ENCODE assay signal across 1 cellular context in genomic region chr2:230956827-230957755, GRCh38.
TF ChIP-seq lines count a peak whose summit lies in the region.

No MANE protein-coding gene starts in this region.

TF ChIP-seq in HepG2, 621 proteins besides CTCF, POLR2A, EP300 and RAD21:
- TF ChIP-seq, protein P1, sequence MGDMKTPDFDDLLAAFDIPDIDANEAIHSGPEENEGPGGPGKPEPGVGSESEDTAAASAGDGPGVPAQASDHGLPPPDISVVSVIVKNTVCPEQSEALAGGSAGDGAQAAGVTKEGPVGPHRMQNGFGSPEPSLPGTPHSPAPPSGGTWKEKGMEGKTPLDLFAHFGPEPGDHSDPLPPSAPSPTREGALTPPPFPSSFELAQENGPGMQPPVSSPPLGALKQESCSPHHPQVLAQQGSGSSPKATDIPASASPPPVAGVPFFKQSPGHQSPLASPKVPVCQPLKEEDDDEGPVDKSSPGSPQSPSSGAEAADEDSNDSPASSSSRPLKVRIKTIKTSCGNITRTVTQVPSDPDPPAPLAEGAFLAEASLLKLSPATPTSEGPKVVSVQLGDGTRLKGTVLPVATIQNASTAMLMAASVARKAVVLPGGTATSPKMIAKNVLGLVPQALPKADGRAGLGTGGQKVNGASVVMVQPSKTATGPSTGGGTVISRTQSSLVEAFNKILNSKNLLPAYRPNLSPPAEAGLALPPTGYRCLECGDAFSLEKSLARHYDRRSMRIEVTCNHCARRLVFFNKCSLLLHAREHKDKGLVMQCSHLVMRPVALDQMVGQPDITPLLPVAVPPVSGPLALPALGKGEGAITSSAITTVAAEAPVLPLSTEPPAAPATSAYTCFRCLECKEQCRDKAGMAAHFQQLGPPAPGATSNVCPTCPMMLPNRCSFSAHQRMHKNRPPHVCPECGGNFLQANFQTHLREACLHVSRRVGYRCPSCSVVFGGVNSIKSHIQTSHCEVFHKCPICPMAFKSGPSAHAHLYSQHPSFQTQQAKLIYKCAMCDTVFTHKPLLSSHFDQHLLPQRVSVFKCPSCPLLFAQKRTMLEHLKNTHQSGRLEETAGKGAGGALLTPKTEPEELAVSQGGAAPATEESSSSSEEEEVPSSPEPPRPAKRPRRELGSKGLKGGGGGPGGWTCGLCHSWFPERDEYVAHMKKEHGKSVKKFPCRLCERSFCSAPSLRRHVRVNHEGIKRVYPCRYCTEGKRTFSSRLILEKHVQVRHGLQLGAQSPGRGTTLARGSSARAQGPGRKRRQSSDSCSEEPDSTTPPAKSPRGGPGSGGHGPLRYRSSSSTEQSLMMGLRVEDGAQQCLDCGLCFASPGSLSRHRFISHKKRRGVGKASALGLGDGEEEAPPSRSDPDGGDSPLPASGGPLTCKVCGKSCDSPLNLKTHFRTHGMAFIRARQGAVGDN (CRISPR knock-in tag; IDR thresholded peaks at IDR 0.05) = peak; percentile 27; the same call in 1 of the 2 replicates
- TF ChIP-seq ZNF343 (CRISPR knock-in tag; IDR thresholded peaks at IDR 0.05) (no peak), RORA (CRISPR knock-in tag; IDR thresholded peaks at IDR 0.05) (no peak), GTF2F1 (IDR thresholded peaks at IDR 0.05; ENCODE audit: low read length) (no peak), CBX2 (IDR thresholded peaks at IDR 0.05; ENCODE audit: low read depth, low read length) (peak; percentile 69), CBX2 (CRISPR knock-in tag; IDR thresholded peaks at IDR 0.05; ENCODE audit: low read depth) (no peak), FOSL2 (CRISPR knock-in tag; IDR thresholded peaks at IDR 0.05) (peak; percentile 55), SMAD9 (CRISPR knock-in tag; IDR thresholded peaks at IDR 0.05) (no peak), MAZ (IDR thresholded peaks at IDR 0.05; ENCODE audit: borderline replicate concordance, low read depth, low read length) (no peak), MAZ (CRISPR knock-in tag; IDR thresholded peaks at IDR 0.05; ENCODE audit: low read depth) (no peak), EZH2 (conservative IDR thresholded peaks at IDR 0.05; ENCODE audit: low read depth, low read length) (peak; percentile 96), CBFB (CRISPR knock-in tag; IDR thresholded peaks at IDR 0.05) (no peak), BATF2 (CRISPR knock-in tag; IDR thresholded peaks at IDR 0.05) (no peak), UBTF (CRISPR knock-in tag; IDR thresholded peaks at IDR 0.05) (peak; percentile 78), XRCC5 (optimal IDR thresholded peaks at IDR 0.05; ENCODE audit: low read length) (peak; percentile 22), FOXC1 (CRISPR knock-in tag; IDR thresholded peaks at IDR 0.05; ENCODE audit: borderline replicate concordance) (no peak)
- TF ChIP-seq, protein P2, sequence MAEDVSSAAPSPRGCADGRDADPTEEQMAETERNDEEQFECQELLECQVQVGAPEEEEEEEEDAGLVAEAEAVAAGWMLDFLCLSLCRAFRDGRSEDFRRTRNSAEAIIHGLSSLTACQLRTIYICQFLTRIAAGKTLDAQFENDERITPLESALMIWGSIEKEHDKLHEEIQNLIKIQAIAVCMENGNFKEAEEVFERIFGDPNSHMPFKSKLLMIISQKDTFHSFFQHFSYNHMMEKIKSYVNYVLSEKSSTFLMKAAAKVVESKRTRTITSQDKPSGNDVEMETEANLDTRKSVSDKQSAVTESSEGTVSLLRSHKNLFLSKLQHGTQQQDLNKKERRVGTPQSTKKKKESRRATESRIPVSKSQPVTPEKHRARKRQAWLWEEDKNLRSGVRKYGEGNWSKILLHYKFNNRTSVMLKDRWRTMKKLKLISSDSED (CRISPR knock-in tag; IDR thresholded peaks at IDR 0.05) = no peak
- TF ChIP-seq, protein P3, sequence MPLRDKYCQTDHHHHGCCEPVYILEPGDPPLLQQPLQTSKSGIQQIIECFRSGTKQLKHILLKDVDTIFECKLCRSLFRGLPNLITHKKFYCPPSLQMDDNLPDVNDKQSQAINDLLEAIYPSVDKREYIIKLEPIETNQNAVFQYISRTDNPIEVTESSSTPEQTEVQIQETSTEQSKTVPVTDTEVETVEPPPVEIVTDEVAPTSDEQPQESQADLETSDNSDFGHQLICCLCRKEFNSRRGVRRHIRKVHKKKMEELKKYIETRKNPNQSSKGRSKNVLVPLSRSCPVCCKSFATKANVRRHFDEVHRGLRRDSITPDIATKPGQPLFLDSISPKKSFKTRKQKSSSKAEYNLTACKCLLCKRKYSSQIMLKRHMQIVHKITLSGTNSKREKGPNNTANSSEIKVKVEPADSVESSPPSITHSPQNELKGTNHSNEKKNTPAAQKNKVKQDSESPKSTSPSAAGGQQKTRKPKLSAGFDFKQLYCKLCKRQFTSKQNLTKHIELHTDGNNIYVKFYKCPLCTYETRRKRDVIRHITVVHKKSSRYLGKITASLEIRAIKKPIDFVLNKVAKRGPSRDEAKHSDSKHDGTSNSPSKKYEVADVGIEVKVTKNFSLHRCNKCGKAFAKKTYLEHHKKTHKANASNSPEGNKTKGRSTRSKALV (CRISPR knock-in tag; IDR thresholded peaks at IDR 0.05) = no peak
- TF ChIP-seq, protein P4, sequence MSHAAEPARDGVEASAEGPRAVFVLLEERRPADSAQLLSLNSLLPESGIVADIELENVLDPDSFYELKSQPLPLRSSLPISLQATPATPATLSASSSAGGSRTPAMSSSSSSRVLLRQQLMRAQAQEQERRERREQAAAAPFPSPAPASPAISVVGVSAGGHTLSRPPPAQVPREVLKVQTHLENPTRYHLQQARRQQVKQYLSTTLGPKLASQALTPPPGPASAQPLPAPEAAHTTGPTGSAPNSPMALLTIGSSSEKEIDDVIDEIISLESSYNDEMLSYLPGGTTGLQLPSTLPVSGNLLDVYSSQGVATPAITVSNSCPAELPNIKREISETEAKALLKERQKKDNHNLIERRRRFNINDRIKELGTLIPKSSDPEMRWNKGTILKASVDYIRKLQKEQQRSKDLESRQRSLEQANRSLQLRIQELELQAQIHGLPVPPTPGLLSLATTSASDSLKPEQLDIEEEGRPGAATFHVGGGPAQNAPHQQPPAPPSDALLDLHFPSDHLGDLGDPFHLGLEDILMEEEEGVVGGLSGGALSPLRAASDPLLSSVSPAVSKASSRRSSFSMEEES (CRISPR knock-in tag; IDR thresholded peaks at IDR 0.05) = no peak
- TF ChIP-seq, protein P5, sequence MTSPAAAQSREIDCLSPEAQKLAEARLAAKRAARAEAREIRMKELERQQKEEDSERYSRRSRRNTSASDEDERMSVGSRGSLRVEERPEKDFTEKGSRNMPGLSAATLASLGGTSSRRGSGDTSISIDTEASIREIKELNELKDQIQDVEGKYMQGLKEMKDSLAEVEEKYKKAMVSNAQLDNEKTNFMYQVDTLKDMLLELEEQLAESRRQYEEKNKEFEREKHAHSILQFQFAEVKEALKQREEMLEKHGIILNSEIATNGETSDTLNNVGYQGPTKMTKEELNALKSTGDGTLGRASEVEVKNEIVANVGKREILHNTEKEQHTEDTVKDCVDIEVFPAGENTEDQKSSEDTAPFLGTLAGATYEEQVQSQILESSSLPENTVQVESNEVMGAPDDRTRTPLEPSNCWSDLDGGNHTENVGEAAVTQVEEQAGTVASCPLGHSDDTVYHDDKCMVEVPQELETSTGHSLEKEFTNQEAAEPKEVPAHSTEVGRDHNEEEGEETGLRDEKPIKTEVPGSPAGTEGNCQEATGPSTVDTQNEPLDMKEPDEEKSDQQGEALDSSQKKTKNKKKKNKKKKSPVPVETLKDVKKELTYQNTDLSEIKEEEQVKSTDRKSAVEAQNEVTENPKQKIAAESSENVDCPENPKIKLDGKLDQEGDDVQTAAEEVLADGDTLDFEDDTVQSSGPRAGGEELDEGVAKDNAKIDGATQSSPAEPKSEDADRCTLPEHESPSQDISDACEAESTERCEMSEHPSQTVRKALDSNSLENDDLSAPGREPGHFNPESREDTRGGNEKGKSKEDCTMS (CRISPR knock-in tag; conservative IDR thresholded peaks at IDR 0.05) = no peak
